ENCODE assay signal across 9 cellular contexts in genomic region chr15:26771917-26772587, GRCh38. TPM values are rescaled to one million over a fixed set of nuclear protein-coding genes. Genes with fewer than 3 reads are reported as not detected.
A peak's percentile ranks its signal among the peaks of the same experiment; 100 is the strongest.
DNase-seq lines count a peak whose midpoint lies in the region; ATAC-seq and TF ChIP-seq lines count a peak whose summit lies in the region.
"Had no signal": no experiment of that assay in that cellular context is flagged by ENCODE, and none has a peak within 500 bp of the region (broad histone marks: within the 10 kb centered on the region; RNA-seq: fewer than 3 reads in every experiment).

No MANE protein-coding gene starts in this region.

- ATAC-seq in CD4-positive, alpha-beta T cell (ENCODE audit: poor library complexity): no peak
- ATAC-seq in sciatic nerve: no peak

- H3K36me3 Mint-ChIP-seq in endodermal cell (ENCODE audit: low read depth): no peaks in the 10 kb centered on the region
- H3K36me3 Mint-ChIP-seq in nephron (ENCODE audit: low read depth): no peaks in the 10 kb centered on the region
- no peaks in the 10 kb centered on the region for H3K36me3 Mint-ChIP-seq in CD4-positive, alpha-beta T cell (ENCODE audit: low read depth)

- H3K27ac ChIP-seq in breast epithelium (no peak overlapping the region), mammary epithelial cell (ENCODE audit: insufficient read depth, low read depth, low read length) (no peak overlapping the region), endodermal cell (ENCODE audit: low read depth, low read length) (no peak overlapping the region)
- H3K27ac ChIP-seq in CD4-positive, alpha-beta T cell (ENCODE audit: low read depth, low read length): no peak overlapping the region

- dilution Hi-C loops in mammary epithelial cell (cut with HindIII; ENCODE audit: low sequenced_read_pairs): no loop called here

- H2AFZ ChIP-seq in mammary epithelial cell (ENCODE audit: low read depth, low read length): no peak overlapping the region

- no peaks in the 10 kb centered on the region for H3K27me3 Mint-ChIP-seq in endodermal cell (ENCODE audit: insufficient read depth)
- peaks cover 43% of the 10 kb centered on the region for H3K27me3 Mint-ChIP-seq in nephron (ENCODE audit: low read depth)
- H3K27me3 Mint-ChIP-seq in CD4-positive, alpha-beta T cell: peaks cover 58% of the 10 kb centered on the region

- H3K27me3 ChIP-seq in breast epithelium (peaks cover 4 to 39% of the 10 kb centered on the region in 2 donors), mammary epithelial cell (ENCODE audit: insufficient read depth, low read length) (peaks cover 8% of the 10 kb centered on the region), endodermal cell (ENCODE audit: control insufficient read depth, insufficient read depth, low read length, poor library complexity, severe bottlenecking) (no peaks in the 10 kb centered on the region), MG63 (peaks cover 18% of the 10 kb centered on the region)
- H3K27me3 ChIP-seq in CD4-positive, alpha-beta T cell (ENCODE audit: control insufficient read depth, insufficient read depth, low read length): peaks cover 30% of the 10 kb centered on the region

- H3K4me2 ChIP-seq in mammary epithelial cell (ENCODE audit: insufficient read depth, low read depth, low read length): no peak overlapping the region

- WGBS in mammary epithelial cell (ENCODE audit: low coverage, missing lambda C conversion rate): 14% methylated on average over 2 of the region's 60 CpGs
- 0 to 1% methylated on average over 23 to 60 of the region's 60 CpGs for WGBS in endodermal cell (ENCODE audit: insufficient coverage in 1 of 2, insufficient read length in 1 of 2), 2 experiments

- H3K27ac Mint-ChIP-seq in endodermal cell (peak overlapping the region; percentile 86), nephron (no peak overlapping the region)
- no peak overlapping the region for H3K27ac Mint-ChIP-seq in CD4-positive, alpha-beta T cell
- H3K27ac Mint-ChIP-seq: activated T-helper 2 cell treated with anti-CD3 and anti-CD28 coated beads, Interferon-gamma antibody, Interleukin-2, Interleukin-4, amounts not matched to agents 10 μg/mL and 5 μg/mL and 100 μg/mL, durations not matched to agents 14 hours and 24 hours and 36 hours had no signal

- H4K20me1 ChIP-seq in mammary epithelial cell (ENCODE audit: insufficient read depth, low read length): no peaks in the 10 kb centered on the region

- no peak for TF ChIP-seq POLR2A in breast epithelium (IDR thresholded peaks at IDR 0.05)

- POLR2A ChIA-PET in CD4-positive, alpha-beta T cell (lab: Charles Lee): no interaction called here

- H3K9me3 Mint-ChIP-seq in endodermal cell (no peaks in the 10 kb centered on the region), nephron (no peaks in the 10 kb centered on the region)
- no peaks in the 10 kb centered on the region for H3K9me3 Mint-ChIP-seq in CD4-positive, alpha-beta T cell
- H3K9me3 Mint-ChIP-seq: activated T-helper 2 cell treated with anti-CD3 and anti-CD28 coated beads, Interferon-gamma antibody, Interleukin-2, Interleukin-4, amounts not matched to agents 10 μg/mL and 5 μg/mL and 100 μg/mL, durations not matched to agents 14 hours and 24 hours and 36 hours had no signal

- DNase-seq in breast epithelium (ENCODE audit: low spot score in 2 of 2): no peak
- no peak for DNase-seq in mammary epithelial cell
- DNase-seq in endodermal cell: no peak
- DNase-seq in CD4-positive, alpha-beta T cell: no peak
- DNase-seq in MG63: no peak
- DNase-seq in sciatic nerve (ENCODE audit: low spot score): no peak
- DNase-seq in NCI-H1694 treated with DMSO at 0.1 percent for 48 hours (lab: John Stamatoyannopoulos, UW): no peak

- H3K4me1 ChIP-seq in breast epithelium (peaks cover 0 to 4% of the 10 kb centered on the region in 2 donors), mammary epithelial cell (ENCODE audit: insufficient read depth, low read length) (no peaks in the 10 kb centered on the region), endodermal cell (ENCODE audit: control insufficient read depth, insufficient read depth, low read length) (peaks cover 14% of the 10 kb centered on the region)

- no peak overlapping the region for H3K9ac ChIP-seq in mammary epithelial cell (ENCODE audit: insufficient read depth, low read length)
- H3K9ac ChIP-seq in endodermal cell (ENCODE audit: extremely low read depth, low read length, poor library complexity, severe bottlenecking): peak overlapping the region; percentile 59

- H3K4me3 ChIP-seq in breast epithelium (peak overlapping the region; percentile 25 to 74 (median 54)), mammary epithelial cell (replicated peaks in 1 of 3; ENCODE audit: insufficient read depth in 1 of 3, low read depth in 2 of 3, low read length in 3 of 3) (no peak overlapping the region), endodermal cell (ENCODE audit: low read length) (peak overlapping the region; percentile 91), MG63 (no peak overlapping the region)

- intact Hi-C loops in breast epithelium (cut with DNase I; ENCODE audit: low total_unique reads): no loop called here
- intact Hi-C loops in mammary epithelial cell (cut with micrococcal nuclease): no loop called here
- intact Hi-C loops in CD4-positive, alpha-beta T cell (cut with DNase I, micrococcal nuclease): no loop called here
- intact Hi-C loops in sciatic nerve (cut with DNase I): no loop called here

- CTCF ChIA-PET in mammary epithelial cell (lab: Charles Lee; ENCODE audit: low non-redundant PET): no interaction called here
- CTCF ChIA-PET in CD4-positive, alpha-beta T cell (lab: Charles Lee): no interaction called here

- no peaks in the 10 kb centered on the region for H3K79me2 ChIP-seq in mammary epithelial cell (ENCODE audit: insufficient read depth, low read length)

- in situ Hi-C loops in mammary epithelial cell (cut with MboI; ENCODE audit: low sequenced_read_pairs in 2 of 2): no loop called here

- no peaks in the 10 kb centered on the region for H3K9me3 ChIP-seq in breast epithelium
- peaks cover 5% of the 10 kb centered on the region for H3K9me3 ChIP-seq in mammary epithelial cell (replicated peaks; ENCODE audit: insufficient read depth, low read length)
- no peaks in the 10 kb centered on the region for H3K9me3 ChIP-seq in endodermal cell (ENCODE audit: control insufficient read depth, low read length)
- H3K9me3 ChIP-seq in CD4-positive, alpha-beta T cell (ENCODE audit: control insufficient read depth, low read length): peaks cover 5% of the 10 kb centered on the region
- no peaks in the 10 kb centered on the region for H3K9me3 ChIP-seq in MG63

- H3K4me3 Mint-ChIP-seq in endodermal cell (peak overlapping the region; percentile 81), nephron (peak overlapping the region; percentile 86 to 88 (median 87))
- H3K4me3 Mint-ChIP-seq in CD4-positive, alpha-beta T cell: no peak overlapping the region

- H3K4me1 Mint-ChIP-seq in endodermal cell: peaks cover 40% of the 10 kb centered on the region
- H3K4me1 Mint-ChIP-seq in nephron: peaks cover 12% of the 10 kb centered on the region
- no peaks in the 10 kb centered on the region for H3K4me1 Mint-ChIP-seq in CD4-positive, alpha-beta T cell (ENCODE audit: low read depth)

- no peak for TF ChIP-seq CTCF in breast epithelium (IDR thresholded peaks at IDR 0.05)
- no peak for TF ChIP-seq CTCF in mammary epithelial cell (conservative IDR thresholded peaks at IDR 0.05 in 1 of 2, IDR thresholded peaks at IDR 0.05 in 1 of 2; ENCODE audit: extremely low read depth in 1 of 2, insufficient read depth in 1 of 2, low read depth in 1 of 2, low read length in 2 of 2)
- no peak for TF ChIP-seq CTCF in endodermal cell (conservative IDR thresholded peaks at IDR 0.05)
- TF ChIP-seq CTCF in nephron (IDR thresholded peaks at IDR 0.05; ENCODE audit: unreplicated experiment in 3 of 3): no peak
- no peak for TF ChIP-seq CTCF in CD4-positive, alpha-beta T cell (IDR thresholded peaks at IDR 0.05)

- BruUV-seq in mammary epithelial cell (replicated peaks; lab: Mats Ljungman, UMichigan): no TSS peak

- no peaks in the 10 kb centered on the region for H3K36me3 ChIP-seq in breast epithelium
- H3K36me3 ChIP-seq in mammary epithelial cell (ENCODE audit: insufficient read depth, low read length): no peaks in the 10 kb centered on the region
- H3K36me3 ChIP-seq in endodermal cell (ENCODE audit: control insufficient read depth, insufficient read depth, low read length): peaks cover 13% of the 10 kb centered on the region
- H3K36me3 ChIP-seq in MG63: no peaks in the 10 kb centered on the region

RNA-seq across cellular contexts. Expression of gene GABRB3, which starts 0.8 kb away (rescaled TPM):
- total RNA-seq in breast epithelium (1 to 10 TPM in 2 of 3 donors, under 1 TPM in 1; 0.98 to 1.8 (median 1.1) TPM), mammary epithelial cell (1 to 10 TPM in 1 of 2 donors, not detected in 1; 1.7 TPM), endodermal cell (100 to 1,000 TPM in 1 of 2 donors, 10 to 100 TPM in 1; 81.8 to 122 TPM), sciatic nerve (4.5 TPM)
- polyA plus RNA-seq in mammary epithelial cell: not detected
- polyA minus RNA-seq in mammary epithelial cell: not detected
- 30.2 TPM for polyA plus RNA-seq in endodermal cell (2013, experiment 1 of 2)
- 30.3 TPM for polyA plus RNA-seq in endodermal cell (2013, experiment 2 of 2)
- not detected for total RNA-seq in CD4-positive, alpha-beta T cell
- 1.8 and 3.6 TPM in 2 replicates for total RNA-seq in MG63 (2014; rRNA removed; shearing (Covaris generic); ENCODE audit: low replicate concordance)
- total RNA-seq: activated T-helper 2 cell treated with anti-CD3 and anti-CD28 coated beads, Interferon-gamma antibody, Interleukin-2, Interleukin-4, amounts not matched to agents 10 μg/mL and 5 μg/mL and 100 μg/mL, durations not matched to agents 14 hours and 24 hours and 36 hours had no signal

Comparison
In these comparisons a context has a peak if more than half of its experiments do, and no peak if none do; other contexts are left out.
1. H3K4me3 ChIP-seq: peak in breast epithelium (3 of 3) and endodermal cell (single experiment); none in mammary epithelial cell (0 of 3) and MG63 (single experiment).
2. RNA of gene GABRB3, which starts 0.8 kb away (total RNA-seq): 81.8 to 122 TPM in endodermal cell; 4.5 TPM in sciatic nerve (single experiment), 1.8 to 3.6 TPM in MG63, 1.7 TPM in mammary epithelial cell, 0.98 to 1.8 TPM in breast epithelium and not detected in CD4-positive, alpha-beta T cell; every median in the first group is over 10 times any median in the second.